20 cellular contexts compared by ENCODE assay signal in genomic region chr5:77785229-77785628, GRCh38.
"Had no signal": no experiment of that assay in that cellular context is flagged by ENCODE, and none has a peak within 500 bp of the region (broad histone marks: within the 10 kb centered on the region; RNA-seq: fewer than 3 reads in every experiment).

No MANE protein-coding gene starts in this region.

- DNase-seq: colonic mucosa; cortex of kidney; effector CD4-positive, alpha-beta T cell; effector memory CD4-positive, alpha-beta T cell; foreskin keratinocyte; heart left ventricle; hypothalamus; immature natural killer cell; islet precursor cell; kidney glomerular epithelial cell; left lung; left ventricle myocardium superior; lower lobe of right lung; mesenchymal stem cell; mucosa of descending colon had no signal

- H3K4me3 Mint-ChIP-seq: dendritic cell treated with granulocyte-macrophage colony-stimulating factor and Interleukin-4, amounts not matched to agents 40 ng/mL and 50 ng/mL, for 4 days; immature natural killer cell; mesothelial cell of epicardium had no signal

- H3K27me3 Mint-ChIP-seq: dendritic cell treated with granulocyte-macrophage colony-stimulating factor and Interleukin-4, amounts not matched to agents 40 ng/mL and 50 ng/mL, for 4 days had no signal

- H3K4me1 Mint-ChIP-seq: immature natural killer cell, mesothelial cell of epicardium had no signal

- FAIRE-seq: endothelial cell of umbilical vein, frontal cortex, kidney had no signal

- H3K36me3 Mint-ChIP-seq: immature natural killer cell, mesothelial cell of epicardium had no signal

- H3K27ac Mint-ChIP-seq: dendritic cell treated with granulocyte-macrophage colony-stimulating factor and Interleukin-4, amounts not matched to agents 40 ng/mL and 50 ng/mL, for 4 days; mesothelial cell of epicardium had no signal

- H3K9me3 Mint-ChIP-seq: dendritic cell treated with granulocyte-macrophage colony-stimulating factor and Interleukin-4, amounts not matched to agents 40 ng/mL and 50 ng/mL, for 4 days; immature natural killer cell had no signal
